ENCODE assay signal across 1 cellular context in the genomic region with DNA sequence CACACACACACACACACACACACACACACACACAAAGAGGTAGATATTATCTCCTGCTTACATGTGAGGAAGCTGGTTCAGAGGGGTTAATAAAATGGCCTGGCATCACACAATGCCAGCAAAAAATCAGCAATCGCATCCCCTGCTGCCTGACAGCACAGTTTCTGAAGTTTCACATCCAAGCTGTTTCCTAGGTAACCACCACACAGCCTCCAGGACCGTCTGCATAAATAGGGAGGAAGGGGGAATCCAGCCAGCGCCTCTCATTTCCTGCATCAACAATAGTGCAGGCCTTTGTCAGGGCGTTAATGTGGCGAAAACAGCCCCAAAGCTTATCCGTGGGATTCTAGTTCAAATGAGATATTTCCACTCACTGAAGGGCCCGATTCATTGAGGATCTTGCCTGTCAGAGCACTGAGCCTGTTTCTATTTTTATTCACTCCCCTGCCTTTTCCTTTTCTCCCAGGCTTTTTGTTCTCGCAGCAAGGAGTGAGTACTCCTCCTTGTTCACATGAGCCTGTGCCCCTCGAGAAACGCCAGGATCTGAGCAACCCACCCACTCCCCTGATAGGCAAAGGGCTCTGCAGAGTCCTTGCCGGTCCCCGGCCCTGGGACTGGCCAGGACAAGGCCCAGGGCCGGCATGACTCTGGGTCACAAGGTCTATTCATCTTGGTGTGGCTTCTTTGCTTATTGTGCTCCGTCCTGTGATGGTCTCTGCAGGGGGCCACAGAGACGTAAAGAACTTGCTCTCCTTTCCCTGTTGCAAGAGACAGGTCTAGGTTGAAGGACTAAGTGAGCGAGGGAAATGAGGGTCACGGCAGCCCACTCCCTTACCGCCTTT.
TF ChIP-seq lines count a peak whose summit lies in the region.

No MANE protein-coding gene starts in this region.

TF ChIP-seq in endothelial cell of umbilical vein, 7 proteins besides CTCF, POLR2A, EP300 and RAD21:
- TF ChIP-seq EZH2 (IDR thresholded peaks at IDR 0.05; ENCODE audit: borderline replicate concordance, low read depth, low read length, severe bottlenecking) (no peak), GATA2 (IDR thresholded peaks at IDR 0.05; ENCODE audit: insufficient read depth, insufficient read length, low read depth, low read length) (no peak), FOS (IDR thresholded peaks at IDR 0.05; ENCODE audit: borderline replicate concordance, insufficient read depth, low read length) (no peak), MYC (IDR thresholded peaks at IDR 0.05; ENCODE audit: low read depth, low read length) (no peak), JUN (IDR thresholded peaks at IDR 0.05; ENCODE audit: borderline replicate concordance, insufficient read depth, insufficient read length, low read depth) (no peak), POLR2AphosphoS5 (IDR thresholded peaks at IDR 0.05; ENCODE audit: insufficient read depth, low read depth, low read length) (no peak)
- TF ChIP-seq, protein P1, sequence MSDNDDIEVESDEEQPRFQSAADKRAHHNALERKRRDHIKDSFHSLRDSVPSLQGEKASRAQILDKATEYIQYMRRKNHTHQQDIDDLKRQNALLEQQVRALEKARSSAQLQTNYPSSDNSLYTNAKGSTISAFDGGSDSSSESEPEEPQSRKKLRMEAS (IDR thresholded peaks at IDR 0.05; ENCODE audit: insufficient read depth, insufficient read length), result no peak
TF ChIP-seq in endothelial cell of umbilical vein: peak in this region for 0.
